1 cellular context compared by ENCODE assay signal in genomic region chr16:85306071-85306792, GRCh38.
TF ChIP-seq lines count a peak whose summit lies in the region.

No MANE protein-coding gene starts in this region.

TF ChIP-seq in HepG2, 621 proteins besides CTCF, POLR2A, EP300 and RAD21 (continued from another document and continues in another):
- TF ChIP-seq TFAP4 (IDR thresholded peaks at IDR 0.05; ENCODE audit: borderline replicate concordance, low read depth): 0 out of 2 replicates have a peak, but pooled peaks have one; percentile 15
- no peak for TF ChIP-seq NFIC (IDR thresholded peaks at IDR 0.05; ENCODE audit: low read length)
- peak; percentile 72; the same call in 1 of the 2 replicates for TF ChIP-seq ZNF788 (CRISPR knock-in tag; IDR thresholded peaks at IDR 0.05; ENCODE audit: borderline replicate concordance)
- peak; percentile 47; the same call in 1 of the 2 replicates for TF ChIP-seq MEIS2 (CRISPR knock-in tag; IDR thresholded peaks at IDR 0.05)
- TF ChIP-seq HNF4G (IDR thresholded peaks at IDR 0.05; ENCODE audit: borderline replicate concordance, low read depth, low read length): peak; percentile 32; the same call in 1 of the 2 replicates
- TF ChIP-seq HNF4G (CRISPR knock-in tag; IDR thresholded peaks at IDR 0.05; ENCODE audit: borderline replicate concordance, low read depth): no peak; the same call in 1 of the 2 replicates
- no peak for TF ChIP-seq KIAA2018 (CRISPR knock-in tag; IDR thresholded peaks at IDR 0.05; ENCODE audit: borderline replicate concordance)
- TF ChIP-seq ERF (CRISPR knock-in tag; IDR thresholded peaks at IDR 0.05): peak; percentile 88
- peak; percentile 79 for TF ChIP-seq CEBPG (CRISPR knock-in tag; IDR thresholded peaks at IDR 0.05)
- peak; percentile 68 for TF ChIP-seq ELF1 (CRISPR knock-in tag; IDR thresholded peaks at IDR 0.05)
- 0 out of 2 replicates have a peak, but pooled peaks have one; percentile 46 for TF ChIP-seq ZBTB25 (CRISPR knock-in tag; IDR thresholded peaks at IDR 0.05)
- TF ChIP-seq MAFG (CRISPR knock-in tag; IDR thresholded peaks at IDR 0.05): no peak
- TF ChIP-seq ZNF816 (CRISPR knock-in tag; IDR thresholded peaks at IDR 0.05; ENCODE audit: borderline replicate concordance): no peak
- TF ChIP-seq THAP7 (CRISPR knock-in tag; IDR thresholded peaks at IDR 0.05): peak; percentile 16; the same call in 1 of the 2 replicates
- peak; percentile 52; the same call in 1 of the 2 replicates for TF ChIP-seq KMT2B (CRISPR knock-in tag; IDR thresholded peaks at IDR 0.05)
- no peak for TF ChIP-seq RBFOX2 (IDR thresholded peaks at IDR 0.05; ENCODE audit: low read depth, low read length)
- TF ChIP-seq ZNF775 (CRISPR knock-in tag; IDR thresholded peaks at IDR 0.05; ENCODE audit: borderline replicate concordance): 0 out of 2 replicates have a peak, but pooled peaks have one; percentile 28
- TF ChIP-seq ZNF841 (CRISPR knock-in tag; IDR thresholded peaks at IDR 0.05; ENCODE audit: borderline replicate concordance): peak; percentile 86; the same call in 1 of the 2 replicates
- TF ChIP-seq CBFB (CRISPR knock-in tag; IDR thresholded peaks at IDR 0.05): peak; percentile 74
- no peak for TF ChIP-seq ZNF639 (CRISPR knock-in tag; conservative IDR thresholded peaks at IDR 0.05)
- TF ChIP-seq TFDP2 (CRISPR knock-in tag; IDR thresholded peaks at IDR 0.05): peak; percentile 96
- no peak; the same call in 1 of the 2 replicates for TF ChIP-seq PBX2 (CRISPR knock-in tag; IDR thresholded peaks at IDR 0.05)
- TF ChIP-seq FOXO4 (CRISPR knock-in tag; conservative IDR thresholded peaks at IDR 0.05): no peak
- TF ChIP-seq TEF (CRISPR knock-in tag; IDR thresholded peaks at IDR 0.05): no peak
- peak; percentile 76; the same call in 1 of the 2 replicates for TF ChIP-seq JUND (CRISPR knock-in tag; IDR thresholded peaks at IDR 0.05)
- TF ChIP-seq ZNF569 (CRISPR knock-in tag; IDR thresholded peaks at IDR 0.05; ENCODE audit: borderline replicate concordance): no peak
- no peak for TF ChIP-seq ZHX2 (IDR thresholded peaks at IDR 0.05; ENCODE audit: low read depth)
- TF ChIP-seq ZHX2 (CRISPR knock-in tag; IDR thresholded peaks at IDR 0.05; ENCODE audit: borderline replicate concordance): no peak
